Comparison of ENCODE assay signal across 8 cellular contexts in the genomic region with DNA sequence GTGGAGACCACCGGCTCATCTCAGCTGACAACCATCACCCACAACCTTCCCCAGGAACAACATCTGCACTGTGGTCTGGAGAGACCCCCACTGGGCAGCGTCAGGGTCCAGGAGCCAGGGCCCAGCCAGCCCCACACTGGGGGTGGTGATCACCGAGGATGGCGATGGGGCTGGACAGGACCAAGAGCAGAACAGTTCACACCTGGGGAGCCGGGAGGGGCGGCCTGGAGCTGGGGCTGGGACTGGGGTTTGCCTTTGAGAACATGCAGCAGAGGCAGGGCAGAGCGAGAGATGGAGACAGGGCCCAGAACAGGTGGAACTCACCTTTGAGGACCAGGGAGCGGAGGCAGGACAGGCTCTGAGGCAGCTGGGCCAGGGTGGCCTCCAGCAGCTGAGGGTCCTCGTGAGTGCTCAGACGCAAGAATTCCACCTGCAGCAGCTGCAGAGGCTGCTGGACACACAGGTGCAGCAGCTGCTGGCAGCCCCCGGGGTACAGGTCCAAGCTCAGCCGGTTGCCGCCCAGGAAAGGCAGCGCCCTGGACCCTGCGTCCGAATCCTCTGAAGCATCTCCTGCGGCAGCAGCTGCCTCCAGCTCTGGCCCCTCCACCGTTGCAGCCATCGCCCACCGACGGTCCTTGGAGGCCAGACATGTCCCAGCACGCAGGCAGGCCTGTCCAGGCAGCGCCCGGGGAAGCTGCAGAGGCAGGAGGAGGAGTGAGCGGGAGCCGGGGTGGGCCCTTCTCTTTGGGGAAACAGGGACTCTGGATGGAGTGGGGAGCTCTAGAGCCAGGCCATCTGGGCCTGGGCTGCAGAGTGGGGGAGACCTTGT. TPM values are rescaled to one million over a fixed set of nuclear protein-coding genes. Genes with fewer than 3 reads are reported as not detected.
DNase-seq lines count a peak whose midpoint lies in the region; ATAC-seq, FAIRE-seq and TF ChIP-seq lines count a peak whose summit lies in the region.

No MANE protein-coding gene starts in this region.

- DNase-seq in CD4-positive, CD25-positive, alpha-beta regulatory T cell: no peak
- DNase-seq in Karpas-422: peak; percentile 47
- DNase-seq in K562 (ENCODE audit: extremely low read depth in 1 of 4, low spot score in 3 of 4): no peak
- no peak for DNase-seq in naive B cell
- no peak for DNase-seq in stimulated activated CD4-positive, alpha-beta T cell treated with anti-CD3 and anti-CD28 coated beads, Interleukin-2, amount 100 ng/mL, for 48 hours
- no peak for DNase-seq in HK-2 (ENCODE audit: unreplicated experiment)
- no peak for DNase-seq in iPS-NIHi7 (ENCODE audit: extremely low spot score)

- POLR2A ChIA-PET in K562 (lab: Yijun Ruan, JAX): interaction anchor here (1.0 to 1.9 kb wide), 4 partner anchors 9 to 25 kb away, joined by 3 to 4 read pairs (median 4); no protein-coding TSS in a partner anchor

- H3K36me3 ChIP-seq in CD4-positive, CD25-positive, alpha-beta regulatory T cell (ENCODE audit: control insufficient read depth, insufficient read depth, low read length): no peaks in the 10 kb centered on the region
- no peaks in the 10 kb centered on the region for H3K36me3 ChIP-seq in Karpas-422 (ENCODE audit: insufficient read depth, low read length)
- H3K36me3 ChIP-seq in K562 (ENCODE audit: control insufficient read depth, insufficient read depth, low read length): peaks cover 38% of the 10 kb centered on the region; the same call in 1 of the 3 replicates

- H3K27ac ChIP-seq in CD4-positive, CD25-positive, alpha-beta regulatory T cell (ENCODE audit: insufficient read depth, low read length, poor library complexity, severe bottlenecking): peak overlapping the region; percentile 80
- H3K27ac ChIP-seq in Karpas-422 (ENCODE audit: low read length) (0 out of 2 replicates have a peak overlapping the region, but pooled peaks have one; percentile 63), K562 (ENCODE audit: extremely low read depth, low read depth, low read length) (no peak overlapping the region; the same call in 2 of the 3 replicates)

- CTCF ChIA-PET in K562 (lab: Yijun Ruan, JAX; ENCODE audit: low intra/inter-chr PET ratio): no interaction called here

- peak overlapping the region; percentile 86 for H3K4me2 ChIP-seq in Karpas-422 (ENCODE audit: low read depth, low read length, poor library complexity, severe bottlenecking)
- peak overlapping the region; percentile 85 for H3K4me2 ChIP-seq in K562 (ENCODE audit: insufficient read depth, low read length)

- peak overlapping the region; percentile 83 to 86 (median 86) for H3K4me3 Mint-ChIP-seq in CD4-positive, CD25-positive, alpha-beta regulatory T cell
- peak overlapping the region; percentile 68 to 87 (median 80) for H3K4me3 Mint-ChIP-seq in naive B cell

- peaks cover 15% of the 10 kb centered on the region for H3K79me2 ChIP-seq in Karpas-422 (ENCODE audit: low read length)
- peaks cover 33% of the 10 kb centered on the region for H3K79me2 ChIP-seq in K562 (ENCODE audit: control insufficient read depth, insufficient read depth, low read length)

- peaks cover 0 to 26% (median 7%) of the 10 kb centered on the region in 4 donors for H3K4me1 Mint-ChIP-seq in CD4-positive, CD25-positive, alpha-beta regulatory T cell
- H3K4me1 Mint-ChIP-seq in naive B cell: peaks cover 11 to 25% (median 19%) of the 10 kb centered on the region in 3 donors

- no peak for FAIRE-seq in K562 (lab: Jason Lieb, UNC)

- in situ Hi-C loops in K562 (cut with MboI): no loop called here

- no peaks in the 10 kb centered on the region for H3K9me3 ChIP-seq in CD4-positive, CD25-positive, alpha-beta regulatory T cell (ENCODE audit: control insufficient read depth in 2 of 2, low read length in 2 of 2)
- H3K9me3 ChIP-seq in Karpas-422 (ENCODE audit: low read length) (no peaks in the 10 kb centered on the region), K562 (replicated peaks; ENCODE audit: control insufficient read depth, insufficient read depth, low read depth, low read length) (no peaks in the 10 kb centered on the region)

- no peaks in the 10 kb centered on the region for H3K9me2 ChIP-seq in Karpas-422 (replicated peaks; ENCODE audit: insufficient read depth, low read length)

- peak overlapping the region; percentile 90 for H3K9ac ChIP-seq in Karpas-422 (ENCODE audit: low read length)
- peak overlapping the region; percentile 52 to 97 for H3K9ac ChIP-seq in K562 (ENCODE audit: insufficient read depth in 1 of 2, low read depth in 2 of 2, low read length in 2 of 2)

- intact Hi-C loops in K562 (cut with micrococcal nuclease): loop anchor here (2.0 kb wide), 1 partner anchor 29 kb away; the partner anchor contains the start of gene CD151

- no peaks in the 10 kb centered on the region for H3K36me3 Mint-ChIP-seq in CD4-positive, CD25-positive, alpha-beta regulatory T cell
- no peaks in the 10 kb centered on the region for H3K36me3 Mint-ChIP-seq in naive B cell

- H3K27me3 ChIP-seq in CD4-positive, CD25-positive, alpha-beta regulatory T cell (ENCODE audit: control insufficient read depth, insufficient read depth, low read length): no peaks in the 10 kb centered on the region
- H3K27me3 ChIP-seq in Karpas-422 (ENCODE audit: low read length) (no peaks in the 10 kb centered on the region), K562 (ENCODE audit: control insufficient read depth in 2 of 2, insufficient read depth in 2 of 2, low read length in 2 of 2) (no peaks in the 10 kb centered on the region)

- no peaks in the 10 kb centered on the region for H4K20me1 ChIP-seq in Karpas-422 (ENCODE audit: insufficient read depth, low read depth, low read length)
- H4K20me1 ChIP-seq in K562 (replicated peaks; ENCODE audit: control insufficient read depth, insufficient read depth, low read length): no peaks in the 10 kb centered on the region

- no peak overlapping the region for H2AFZ ChIP-seq in Karpas-422 (ENCODE audit: low read length)
- no peak overlapping the region for H2AFZ ChIP-seq in K562 (ENCODE audit: low read depth, low read length)

- no peak for ATAC-seq in CD4-positive, CD25-positive, alpha-beta regulatory T cell (ENCODE audit: low read depth in 2 of 2)
- ATAC-seq in K562 (no peak), naive B cell (ENCODE audit: low read depth in 2 of 2) (no peak), GM19395 (IDR thresholded peaks at IDR 0.05; ENCODE audit: unreplicated experiment) (no peak)

- peaks cover 34% of the 10 kb centered on the region for H3K4me1 ChIP-seq in CD4-positive, CD25-positive, alpha-beta regulatory T cell (ENCODE audit: control insufficient read depth, insufficient read depth, low read length, poor library complexity, severe bottlenecking)
- H3K4me1 ChIP-seq in Karpas-422 (ENCODE audit: low read length): peaks cover 32% of the 10 kb centered on the region
- peaks cover 10 to 87% of the 10 kb centered on the region in 2 experiments; a peak in 4 of 5 replicates for H3K4me1 ChIP-seq in K562 (replicated peaks in 1 of 2; ENCODE audit: control insufficient read depth in 2 of 2, insufficient read depth in 2 of 2, low read length in 2 of 2)

- H3K9me1 ChIP-seq in K562 (ENCODE audit: control insufficient read depth, insufficient read depth, low read length): no peaks in the 10 kb centered on the region

- no peak for TF ChIP-seq POLR2A in K562 (conservative IDR thresholded peaks at IDR 0.05)

- peak overlapping the region; percentile 51 to 72 (median 69) for H3K27ac Mint-ChIP-seq in CD4-positive, CD25-positive, alpha-beta regulatory T cell
- H3K27ac Mint-ChIP-seq in naive B cell: peak overlapping the region in 3 of 6 donors; percentile 50 to 87 (median 74)

- H3K27me3 Mint-ChIP-seq in CD4-positive, CD25-positive, alpha-beta regulatory T cell: no peaks in the 10 kb centered on the region
- no peaks in the 10 kb centered on the region for H3K27me3 Mint-ChIP-seq in naive B cell

- BruUV-seq in K562 (replicated peaks; lab: Mats Ljungman, UMichigan): no TSS peak

- no peaks in the 10 kb centered on the region for H3K9me3 Mint-ChIP-seq in CD4-positive, CD25-positive, alpha-beta regulatory T cell
- no peaks in the 10 kb centered on the region for H3K9me3 Mint-ChIP-seq in naive B cell

- TF ChIP-seq CTCF in K562 (IDR thresholded peaks at IDR 0.05 in 2 of 3, conservative IDR thresholded peaks at IDR 0.05 in 1 of 3; ENCODE audit: insufficient read depth in 2 of 3, low read depth in 1 of 3, low read length in 3 of 3): no peak

- TF ChIP-seq EP300 in K562 (IDR thresholded peaks at IDR 0.05; ENCODE audit: low read length): no peak

- peak overlapping the region; percentile 71 for H3K4me3 ChIP-seq in CD4-positive, CD25-positive, alpha-beta regulatory T cell (ENCODE audit: low read depth, low read length)
- H3K4me3 ChIP-seq in Karpas-422 (ENCODE audit: low read length) (peak overlapping the region; percentile 78), K562 (peak overlapping the region; percentile 65)

- no peak for TF ChIP-seq RAD21 in K562 (CRISPR knock-in tag; conservative IDR thresholded peaks at IDR 0.05 in 1 of 2, IDR thresholded peaks at IDR 0.05 in 1 of 2)

- WGBS in K562 (ENCODE audit: insufficient coverage, low coverage, missing lambda C conversion rate): 76% methylated on average over 15 of the region's 26 CpGs

RNA-seq across cellular contexts. Expression of gene PIDD1, which starts 1.0 kb away (rescaled TPM):
- total RNA-seq in CD4-positive, CD25-positive, alpha-beta regulatory T cell: 31.7 TPM
- 1 to 10 TPM; 1.8 to 6.7 (median 4.3) TPM for polyA plus RNA-seq in CD4-positive, CD25-positive, alpha-beta regulatory T cell
- 26.2 and 26.6 TPM in 2 replicates for total RNA-seq in Karpas-422 (2014; rRNA removed; shearing (Covaris generic); ENCODE audit: low replicate concordance)
- total RNA-seq in K562 (2011; cell fraction: chromatin; rRNA removed; ENCODE audit: low replicate concordance): 31.9 and 139 TPM in 2 replicates
- 157 and 166 TPM in 2 replicates for total RNA-seq in K562 (2011; cell fraction: nucleolus; rRNA removed)
- 58.5 and 69.8 TPM in 2 replicates for total RNA-seq in K562 (2011; cell fraction: nucleoplasm; rRNA removed)
- total RNA-seq in K562 (2014; rRNA removed) (13.2 and 18.7 TPM in 2 replicates), K562 (2014; rRNA removed; fragmentation: Illumina TruSeq; extraction: Trizol) (0.95 and 1.0 TPM in 2 replicates), K562 (2015; rRNA removed; fragmentation: Illumina TruSeq; extraction: Trizol) (7.3 and 7.6 TPM in 2 replicates), K562 (2021) (31.3 and 32.1 TPM in 2 replicates)
- polyA plus RNA-seq in K562 (2011; rRNA removed) (8.5 and 20.7 TPM in 2 replicates), K562 (2014; fragmentation: Illumina TruSeq; extraction: Trizol) (3.0 and 11.1 TPM in 2 replicates), K562 (2014; fragmentation: Nextera tagmentation; extraction: Ambion mirVana) (under 1 TPM; 0.32 to 0.36 TPM), K562 (2014; rRNA removed) (47.5 and 52.7 TPM in 2 replicates), naive B cell (ENCODE audit: low read depth in 6 of 6) (1 to 10 TPM in 5 of 6 donors, not detected in 1; 2.6 to 6.2 (median 3.5) TPM)
- polyA plus RNA-seq in K562 (2011; cell fraction: cytosol; rRNA removed): 13.4 and 29.0 TPM in 2 replicates
- 284 and 380 TPM in 2 replicates for polyA plus RNA-seq in K562 (2011; cell fraction: nucleus; rRNA removed)
- polyA plus RNA-seq in K562 (2012): 20.6 and 37.0 TPM in 2 replicates
- polyA minus RNA-seq in K562 (2011; rRNA and poly(A)+ RNA removed): 2.6 and 3.2 TPM in 2 replicates
- polyA minus RNA-seq in K562 (2011; cell fraction: cytosol; rRNA and poly(A)+ RNA removed): 11.4 and 11.9 TPM in 2 replicates
- 53.5 and 55.9 TPM in 2 replicates for polyA minus RNA-seq in K562 (2011; cell fraction: nucleus; rRNA and poly(A)+ RNA removed)

RNA-seq across cellular contexts. Expression of gene RPLP2, which starts 5.8 kb away (rescaled TPM):
- 2,852 TPM for total RNA-seq in CD4-positive, CD25-positive, alpha-beta regulatory T cell
- polyA plus RNA-seq in CD4-positive, CD25-positive, alpha-beta regulatory T cell: 1,000 to 10,000 TPM; 2,313 to 3,705 (median 3,130) TPM
- total RNA-seq in Karpas-422 (2014; rRNA removed; shearing (Covaris generic); ENCODE audit: low replicate concordance): 774 and 1,042 TPM in 2 replicates
- 170 and 292 TPM in 2 replicates for total RNA-seq in K562 (2011; cell fraction: chromatin; rRNA removed; ENCODE audit: low replicate concordance)
- total RNA-seq in K562 (2011; cell fraction: nucleolus; rRNA removed): 396 and 422 TPM in 2 replicates
- 508 and 986 TPM in 2 replicates for total RNA-seq in K562 (2011; cell fraction: nucleoplasm; rRNA removed)
- total RNA-seq in K562 (2014; rRNA removed) (1,805 and 1,933 TPM in 2 replicates), K562 (2014; rRNA removed; fragmentation: Illumina TruSeq; extraction: Trizol) (1,134 and 1,237 TPM in 2 replicates), K562 (2015; rRNA removed; fragmentation: Illumina TruSeq; extraction: Trizol) (1,326 and 1,329 TPM in 2 replicates), K562 (2021) (3,807 and 3,932 TPM in 2 replicates)
- polyA plus RNA-seq in K562 (2011; rRNA removed) (687 and 817 TPM in 2 replicates), K562 (2014; fragmentation: Illumina TruSeq; extraction: Trizol) (528 and 867 TPM in 2 replicates), K562 (2014; fragmentation: Nextera tagmentation; extraction: Ambion mirVana) (1,000 to 10,000 TPM; 1,853 to 1,893 TPM), K562 (2014; rRNA removed) (1,548 and 1,633 TPM in 2 replicates), naive B cell (ENCODE audit: low read depth in 6 of 6) (1,000 to 10,000 TPM; 1,447 to 3,573 (median 3,150) TPM)
- polyA plus RNA-seq in K562 (2011; cell fraction: cytosol; rRNA removed): 1,159 and 2,082 TPM in 2 replicates
- 711 and 782 TPM in 2 replicates for polyA plus RNA-seq in K562 (2011; cell fraction: nucleus; rRNA removed)
- 2,625 and 2,975 TPM in 2 replicates for polyA plus RNA-seq in K562 (2012)
- polyA minus RNA-seq in K562 (2011; rRNA and poly(A)+ RNA removed): 836 and 845 TPM in 2 replicates
- 1,403 and 1,771 TPM in 2 replicates for polyA minus RNA-seq in K562 (2011; cell fraction: cytosol; rRNA and poly(A)+ RNA removed)
- 148 and 275 TPM in 2 replicates for polyA minus RNA-seq in K562 (2011; cell fraction: nucleus; rRNA and poly(A)+ RNA removed)

RNA-seq across cellular contexts. Expression of gene SLC25A22, which starts 5.9 kb away (rescaled TPM):
- 20.3 TPM for total RNA-seq in CD4-positive, CD25-positive, alpha-beta regulatory T cell
- 1 to 10 TPM; 5.3 to 6.6 (median 6.4) TPM for polyA plus RNA-seq in CD4-positive, CD25-positive, alpha-beta regulatory T cell
- total RNA-seq in Karpas-422 (2014; rRNA removed; shearing (Covaris generic); ENCODE audit: low replicate concordance): 9.3 and 23.4 TPM in 2 replicates
- total RNA-seq in K562 (2011; cell fraction: chromatin; rRNA removed; ENCODE audit: low replicate concordance): 18.6 and 84.0 TPM in 2 replicates
- 75.0 and 76.5 TPM in 2 replicates for total RNA-seq in K562 (2011; cell fraction: nucleolus; rRNA removed)
- total RNA-seq in K562 (2011; cell fraction: nucleoplasm; rRNA removed): 35.6 and 39.5 TPM in 2 replicates
- total RNA-seq in K562 (2014; rRNA removed) (17.0 and 21.5 TPM in 2 replicates), K562 (2014; rRNA removed; fragmentation: Illumina TruSeq; extraction: Trizol) (2.5 and 3.0 TPM in 2 replicates), K562 (2015; rRNA removed; fragmentation: Illumina TruSeq; extraction: Trizol) (11.4 and 11.8 TPM in 2 replicates), K562 (2021) (54.7 and 55.4 TPM in 2 replicates)
- polyA plus RNA-seq in K562 (2011; rRNA removed) (9.3 and 32.2 TPM in 2 replicates), K562 (2014; fragmentation: Illumina TruSeq; extraction: Trizol) (15.0 and 37.3 TPM in 2 replicates), K562 (2014; fragmentation: Nextera tagmentation; extraction: Ambion mirVana) (under 1 TPM; 0.41 to 0.44 TPM), K562 (2014; rRNA removed) (30.0 and 32.8 TPM in 2 replicates), naive B cell (ENCODE audit: low read depth in 6 of 6) (1 to 10 TPM; 6.8 to 9.4 (median 7.2) TPM)
- polyA plus RNA-seq in K562 (2011; cell fraction: cytosol; rRNA removed): 10.7 and 26.2 TPM in 2 replicates
- polyA plus RNA-seq in K562 (2011; cell fraction: nucleus; rRNA removed): 46.7 and 86.6 TPM in 2 replicates
- 25.7 and 28.8 TPM in 2 replicates for polyA plus RNA-seq in K562 (2012)
- 6.1 and 7.3 TPM in 2 replicates for polyA minus RNA-seq in K562 (2011; rRNA and poly(A)+ RNA removed)
- polyA minus RNA-seq in K562 (2011; cell fraction: cytosol; rRNA and poly(A)+ RNA removed): 19.8 and 31.9 TPM in 2 replicates
- 14.7 and 16.0 TPM in 2 replicates for polyA minus RNA-seq in K562 (2011; cell fraction: nucleus; rRNA and poly(A)+ RNA removed)

RNA-seq across cellular contexts. Expression of gene CEND1, which starts 14.1 kb away (rescaled TPM):
- total RNA-seq in CD4-positive, CD25-positive, alpha-beta regulatory T cell: not detected
- polyA plus RNA-seq in CD4-positive, CD25-positive, alpha-beta regulatory T cell: under 1 TPM in 3 of 4 donors, not detected in 1; 0.47 to 0.67 (median 0.49) TPM
- 19.8 and 50.0 TPM in 2 replicates for total RNA-seq in Karpas-422 (2014; rRNA removed; shearing (Covaris generic); ENCODE audit: low replicate concordance)
- not detected in 2 replicates for total RNA-seq in K562 (2011; cell fraction: chromatin; rRNA removed; ENCODE audit: low replicate concordance)
- not detected in 2 replicates for total RNA-seq in K562 (2011; cell fraction: nucleolus; rRNA removed)
- not detected in 2 replicates for total RNA-seq in K562 (2011; cell fraction: nucleoplasm; rRNA removed)
- total RNA-seq in K562 (2014; rRNA removed) (0.18 and 0.73 TPM in 2 replicates), K562 (2014; rRNA removed; fragmentation: Illumina TruSeq; extraction: Trizol) (not detected in 2 replicates), K562 (2015; rRNA removed; fragmentation: Illumina TruSeq; extraction: Trizol) (not detected in 2 replicates), K562 (2021) (0.16 and 0.63 TPM in 2 replicates)
- polyA plus RNA-seq in K562 (2011; rRNA removed) (not detected in 2 replicates), K562 (2014; fragmentation: Illumina TruSeq; extraction: Trizol) (0.13 and 0.24 TPM in 2 replicates), K562 (2014; fragmentation: Nextera tagmentation; extraction: Ambion mirVana) (not detected), K562 (2014; rRNA removed) (1.2 TPM in 1 of 2 replicates, not detected in the other), naive B cell (ENCODE audit: low read depth in 6 of 6) (not detected)
- 0.06 TPM in 1 of 2 replicates, not detected in the other for polyA plus RNA-seq in K562 (2011; cell fraction: cytosol; rRNA removed)
- not detected in 2 replicates for polyA plus RNA-seq in K562 (2011; cell fraction: nucleus; rRNA removed)
- polyA plus RNA-seq in K562 (2012): 0.28 and 0.31 TPM in 2 replicates
- not detected in 2 replicates for polyA minus RNA-seq in K562 (2011; rRNA and poly(A)+ RNA removed)
- polyA minus RNA-seq in K562 (2011; cell fraction: cytosol; rRNA and poly(A)+ RNA removed): not detected in 2 replicates
- polyA minus RNA-seq in K562 (2011; cell fraction: nucleus; rRNA and poly(A)+ RNA removed): not detected in 2 replicates

RNA-seq across cellular contexts. Expression of gene PNPLA2, which starts 14.7 kb away (rescaled TPM):
- 195 TPM for total RNA-seq in CD4-positive, CD25-positive, alpha-beta regulatory T cell
- 10 to 100 TPM; 23.9 to 28.0 (median 24.6) TPM for polyA plus RNA-seq in CD4-positive, CD25-positive, alpha-beta regulatory T cell
- total RNA-seq in Karpas-422 (2014; rRNA removed; shearing (Covaris generic); ENCODE audit: low replicate concordance): 32.5 and 35.8 TPM in 2 replicates
- total RNA-seq in K562 (2011; cell fraction: chromatin; rRNA removed; ENCODE audit: low replicate concordance): 83.1 and 391 TPM in 2 replicates
- 282 and 286 TPM in 2 replicates for total RNA-seq in K562 (2011; cell fraction: nucleolus; rRNA removed)
- total RNA-seq in K562 (2011; cell fraction: nucleoplasm; rRNA removed): 136 and 157 TPM in 2 replicates
- total RNA-seq in K562 (2014; rRNA removed): 22.2 and 32.0 TPM in 2 replicates
- total RNA-seq in K562 (2014; rRNA removed; fragmentation: Illumina TruSeq; extraction: Trizol): 3.6 and 5.0 TPM in 2 replicates
- 8.4 and 9.0 TPM in 2 replicates for total RNA-seq in K562 (2015; rRNA removed; fragmentation: Illumina TruSeq; extraction: Trizol)
- 87.1 and 87.5 TPM in 2 replicates for total RNA-seq in K562 (2021)
- polyA plus RNA-seq in K562 (2011; rRNA removed): 6.9 and 29.3 TPM in 2 replicates
- polyA plus RNA-seq in K562 (2011; cell fraction: cytosol; rRNA removed): 10.0 and 17.9 TPM in 2 replicates
- 266 and 420 TPM in 2 replicates for polyA plus RNA-seq in K562 (2011; cell fraction: nucleus; rRNA removed)
- 39.2 and 88.0 TPM in 2 replicates for polyA plus RNA-seq in K562 (2012)
- polyA plus RNA-seq in K562 (2014; fragmentation: Illumina TruSeq; extraction: Trizol): 21.4 and 37.1 TPM in 2 replicates
- under 1 TPM; 0.39 TPM for polyA plus RNA-seq in K562 (2014; fragmentation: Nextera tagmentation; extraction: Ambion mirVana)
- 36.4 and 49.4 TPM in 2 replicates for polyA plus RNA-seq in K562 (2014; rRNA removed)
- polyA minus RNA-seq in K562 (2011; rRNA and poly(A)+ RNA removed): 9.2 and 12.6 TPM in 2 replicates
- polyA minus RNA-seq in K562 (2011; cell fraction: cytosol; rRNA and poly(A)+ RNA removed): 26.3 TPM in 2 replicates
- 88.9 and 90.9 TPM in 2 replicates for polyA minus RNA-seq in K562 (2011; cell fraction: nucleus; rRNA and poly(A)+ RNA removed)
- 10 to 100 TPM; 13.0 to 49.9 (median 26.9) TPM for polyA plus RNA-seq in naive B cell (ENCODE audit: low read depth in 6 of 6)
